ENCODE assay signal across 9 cellular contexts in genomic region chr14:75711134-75711795, GRCh38. TPM values are rescaled to one million over a fixed set of nuclear protein-coding genes. Genes with fewer than 3 reads are reported as not detected.
DNase-seq lines count a peak whose midpoint lies in the region; ATAC-seq and TF ChIP-seq lines count a peak whose summit lies in the region.
"Had no signal": no experiment of that assay in that cellular context is flagged by ENCODE, and none has a peak within 500 bp of the region (broad histone marks: within the 10 kb centered on the region; RNA-seq: fewer than 3 reads in every experiment).

No MANE protein-coding gene starts in this region.

- intact Hi-C loops in thyroid gland (cut with DNase I), result loop anchor here (5.0 kb wide), 1 partner anchor 271 kb away; the partner anchor contains the start of gene TGFB3

- no peaks in the 10 kb centered on the region for H3K9me3 ChIP-seq in thyroid gland
- H3K9me3 ChIP-seq: neutrophil had no signal

- H3K27ac ChIP-seq in caudate nucleus (ENCODE audit: low read depth, low read length) (peak overlapping the region; percentile 95), layer of hippocampus (ENCODE audit: low read depth, low read length) (peak overlapping the region; percentile 86), thyroid gland (peak overlapping the region; percentile 74 to 82 (median 79))
- H3K27ac ChIP-seq: neutrophil had no signal

- TF ChIP-seq POLR2A in thyroid gland (IDR thresholded peaks at IDR 0.05), result no peak

- peak; percentile 64 for TF ChIP-seq CTCF in GM10248 (IDR thresholded peaks at IDR 0.05; ENCODE audit: control extremely low read depth, extremely low read depth, low read depth, missing control alignments)
- peak; percentile 35 to 85 (median 62) for TF ChIP-seq CTCF in thyroid gland (IDR thresholded peaks at IDR 0.05)

- in situ Hi-C loops in ACHN (cut with HindIII; ENCODE audit: low pct_ligation_motif_present, low pct_unique_long_range_greater_than_20kb, low sequenced_read_pairs), result no loop called here

- WGBS in thyroid gland, 2 donors, result 85 to 87% methylated on average over 4 of the region's 4 CpGs

- DNase-seq in ACHN (peak; percentile 67), GM10248 (ENCODE audit: extremely low spot score) (peak; percentile 29), NCI-H226 (peak; percentile 58), caudate nucleus (lab: John Stamatoyannopoulos, UW) (peak in 33 of 61 donors; percentile 1 to 70 (median 19)), thyroid gland (peak; percentile 29 to 51)

- CTCF ChIA-PET in GM10248 (lab: Yijun Ruan, JAX), result interaction anchor here (0.6 to 6.7 kb wide), 38 partner anchors 9 to 937 kb away, joined by 3 to 216 read pairs (median 5); partner anchors contain the start of genes IFT43 and TGFB3

- no peak for ATAC-seq in HG03565 (IDR thresholded peaks at IDR 0.05; ENCODE audit: unreplicated experiment)
- no peak for ATAC-seq in GM21390 (IDR thresholded peaks at IDR 0.05; ENCODE audit: unreplicated experiment)

- no peak overlapping the region for H3K4me3 ChIP-seq in thyroid gland (replicated peaks in 1 of 3)

- peaks cover 0 to 3% of the 10 kb centered on the region in 2 donors for H3K36me3 ChIP-seq in thyroid gland
- H3K36me3 ChIP-seq: neutrophil had no signal

- H3K27me3 ChIP-seq in layer of hippocampus (ENCODE audit: control insufficient read depth, insufficient read depth, low read length) (no peaks in the 10 kb centered on the region), thyroid gland (no peaks in the 10 kb centered on the region)
- H3K27me3 ChIP-seq: neutrophil had no signal

- POLR2A ChIA-PET in GM10248 (lab: Yijun Ruan, JAX), result no interaction called here

- H3K4me1 ChIP-seq in thyroid gland, result peaks cover 16 to 24% of the 10 kb centered on the region in 2 donors

RNA-seq across cellular contexts. Expression of gene TTLL5, which starts 50.2 kb away (rescaled TPM):
- total RNA-seq in thyroid gland, result 10 to 100 TPM; 31.8 to 65.1 (median 35.7) TPM

RNA-seq across cellular contexts. Expression of gene ERG28, which starts 50.6 kb away (rescaled TPM):
- total RNA-seq in thyroid gland, result 10 to 100 TPM; 12.1 to 17.3 (median 15.0) TPM
